Comparison of ENCODE assay signal across 14 cellular contexts in the genomic region with DNA sequence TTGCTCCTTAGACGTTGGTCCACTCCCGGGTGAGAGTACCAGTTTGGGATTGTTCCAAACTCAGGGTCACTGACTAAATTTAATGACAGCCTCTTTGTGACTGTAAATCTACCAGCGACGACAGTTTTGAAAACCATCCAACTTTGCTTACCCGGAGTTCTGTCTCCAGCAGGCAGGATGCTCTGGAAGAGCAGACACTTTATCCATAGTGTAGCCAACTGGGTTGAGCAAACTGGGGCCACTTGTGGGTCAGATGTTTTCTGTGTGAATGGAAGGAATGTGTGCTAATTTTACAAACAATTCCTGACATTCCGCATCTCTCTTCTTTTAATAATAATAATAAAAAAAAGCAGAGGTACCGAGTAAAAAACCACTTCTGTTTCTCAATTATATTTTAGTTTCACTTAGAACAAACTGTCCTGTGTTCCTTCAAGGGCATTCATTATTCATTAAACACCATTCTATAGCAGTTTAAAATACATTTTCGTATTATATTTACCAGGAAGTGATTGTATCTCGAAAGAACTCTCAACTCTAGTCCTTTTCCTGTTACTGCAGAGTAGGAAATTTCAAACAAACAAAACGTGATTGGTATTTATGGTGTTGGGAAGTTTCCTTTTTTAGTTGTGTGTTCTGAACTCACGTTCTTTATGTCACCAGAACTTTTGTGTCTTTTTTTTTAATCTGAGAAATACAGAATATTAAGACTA.
DNase-seq lines count a peak whose midpoint lies in the region; ATAC-seq and TF ChIP-seq lines count a peak whose summit lies in the region.
"Had no signal": no experiment of that assay in that cellular context is flagged by ENCODE, and none has a peak within 500 bp of the region (broad histone marks: within the 10 kb centered on the region; RNA-seq: fewer than 3 reads in every experiment).

No MANE protein-coding gene starts in this region.

- H3K4me3 ChIP-seq in breast epithelium (peak overlapping the region in 1 of 3 donors; percentile 13), RWPE2 (ENCODE audit: severe bottlenecking) (no peak overlapping the region), upper lobe of right lung (peak overlapping the region; percentile 30), endodermal cell (ENCODE audit: low read length) (no peak overlapping the region)
- H3K4me3 ChIP-seq: BLaER1 had no signal

- intact Hi-C loops in MCF 10A (cut with micrococcal nuclease) = no loop called here
- intact Hi-C loops in breast epithelium (cut with DNase I; ENCODE audit: low total_unique reads) = no loop called here
- intact Hi-C loops in upper lobe of right lung (cut with DNase I) = no loop called here
- intact Hi-C loops in activated CD4-positive, alpha-beta T cell treated with anti-CD3 and anti-CD28 coated beads for 36 hours (cut with DNase I, micrococcal nuclease) = no loop called here

- no peak for TF ChIP-seq POLR2A in breast epithelium (IDR thresholded peaks at IDR 0.05)

- H3K4me1 ChIP-seq in breast epithelium (no peaks in the 10 kb centered on the region), RWPE2 (ENCODE audit: insufficient read depth, poor library complexity, severe bottlenecking) (peaks cover 5% of the 10 kb centered on the region), upper lobe of right lung (peaks cover 4% of the 10 kb centered on the region), endodermal cell (ENCODE audit: control insufficient read depth, insufficient read depth, low read length) (no peaks in the 10 kb centered on the region)
- H3K4me1 ChIP-seq: BLaER1 had no signal

- H3K27ac ChIP-seq in breast epithelium = no peak overlapping the region
- peak overlapping the region; percentile 14 for H3K27ac ChIP-seq in RWPE2 (ENCODE audit: poor library complexity, severe bottlenecking)
- H3K27ac ChIP-seq in upper lobe of right lung = no peak overlapping the region
- no peak overlapping the region for H3K27ac ChIP-seq in endodermal cell (ENCODE audit: low read depth, low read length)
- H3K27ac ChIP-seq: BLaER1 had no signal

- no peak for ATAC-seq in RWPE2 (ENCODE audit: low read depth)
- ATAC-seq in upper lobe of right lung = no peak
- no peak for ATAC-seq in HG02870 (IDR thresholded peaks at IDR 0.05; ENCODE audit: unreplicated experiment)
- no peak for ATAC-seq in activated CD4-positive, alpha-beta T cell treated with anti-CD3 and anti-CD28 coated beads for 36 hours
- ATAC-seq: activated naive CD8-positive, alpha-beta T cell treated with anti-CD3 and anti-CD28 coated beads, Interleukin-2, amount 50 U/mL, for 24 hours had no signal

- TF ChIP-seq CTCF in MCF 10A (IDR thresholded peaks at IDR 0.05; ENCODE audit: unreplicated experiment) (no peak), breast epithelium (IDR thresholded peaks at IDR 0.05) (no peak), RWPE2 (IDR thresholded peaks at IDR 0.05; ENCODE audit: poor library complexity, severe bottlenecking) (no peak), upper lobe of right lung (IDR thresholded peaks at IDR 0.05) (no peak), endodermal cell (conservative IDR thresholded peaks at IDR 0.05) (no peak)

- H3K36me3 ChIP-seq in breast epithelium (no peaks in the 10 kb centered on the region), RWPE2 (ENCODE audit: low read depth) (no peaks in the 10 kb centered on the region), upper lobe of right lung (no peaks in the 10 kb centered on the region), endodermal cell (ENCODE audit: control insufficient read depth, insufficient read depth, low read length) (no peaks in the 10 kb centered on the region)
- H3K36me3 ChIP-seq: BLaER1 had no signal

- H3K27me3 Mint-ChIP-seq in MCF 10A (ENCODE audit: insufficient read depth, unreplicated experiment) (no peaks in the 10 kb centered on the region), endodermal cell (ENCODE audit: insufficient read depth) (peaks cover 1% of the 10 kb centered on the region)
- H3K27me3 Mint-ChIP-seq in activated CD4-positive, alpha-beta T cell treated with anti-CD3 and anti-CD28 coated beads for 36 hours = peaks cover 3% of the 10 kb centered on the region

- H3K9me3 ChIP-seq in breast epithelium (no peaks in the 10 kb centered on the region), RWPE2 (ENCODE audit: severe bottlenecking) (no peaks in the 10 kb centered on the region), upper lobe of right lung (no peaks in the 10 kb centered on the region), endodermal cell (ENCODE audit: control insufficient read depth, low read length) (no peaks in the 10 kb centered on the region)
- H3K9me3 ChIP-seq: BLaER1 had no signal

- BruUV-seq in MCF 10A (replicated peaks; lab: Mats Ljungman, UMichigan) = no TSS peak

- H3K27me3 ChIP-seq in breast epithelium = no peaks in the 10 kb centered on the region
- no peaks in the 10 kb centered on the region for H3K27me3 ChIP-seq in RWPE2 (ENCODE audit: insufficient read depth, poor library complexity, severe bottlenecking)
- no peaks in the 10 kb centered on the region for H3K27me3 ChIP-seq in upper lobe of right lung
- no peaks in the 10 kb centered on the region for H3K27me3 ChIP-seq in endodermal cell (ENCODE audit: control insufficient read depth, insufficient read depth, low read length, poor library complexity, severe bottlenecking)
- H3K27me3 ChIP-seq: BLaER1 had no signal

- H3K4me1 Mint-ChIP-seq in MCF 10A (ENCODE audit: insufficient read depth, unreplicated experiment) (peaks cover 10% of the 10 kb centered on the region), endodermal cell (peaks cover 8% of the 10 kb centered on the region)
- no peaks in the 10 kb centered on the region for H3K4me1 Mint-ChIP-seq in activated CD4-positive, alpha-beta T cell treated with anti-CD3 and anti-CD28 coated beads for 36 hours
- H3K4me1 Mint-ChIP-seq: activated naive CD8-positive, alpha-beta T cell treated with anti-CD3 and anti-CD28 coated beads, Interleukin-2, amount 50 U/mL, for 24 hours had no signal

- H3K27ac Mint-ChIP-seq in MCF 10A (ENCODE audit: low read depth, unreplicated experiment) (peak overlapping the region; percentile 24), endodermal cell (no peak overlapping the region)
- no peak overlapping the region for H3K27ac Mint-ChIP-seq in activated CD4-positive, alpha-beta T cell treated with anti-CD3 and anti-CD28 coated beads for 36 hours
- H3K27ac Mint-ChIP-seq: activated naive CD8-positive, alpha-beta T cell treated with anti-CD3 and anti-CD28 coated beads, Interleukin-2, amount 50 U/mL, for 24 hours; progenitor cell of endocrine pancreas had no signal

- H3K4me3 Mint-ChIP-seq in MCF 10A (ENCODE audit: unreplicated experiment) (no peak overlapping the region), endodermal cell (no peak overlapping the region)
- H3K4me3 Mint-ChIP-seq in activated CD4-positive, alpha-beta T cell treated with anti-CD3 and anti-CD28 coated beads for 36 hours = no peak overlapping the region
- H3K4me3 Mint-ChIP-seq: activated naive CD8-positive, alpha-beta T cell treated with anti-CD3 and anti-CD28 coated beads, Interleukin-2, amount 50 U/mL, for 24 hours had no signal

- CTCF ChIA-PET in MCF 10A (lab: Yijun Ruan, JAX) = no interaction called here
- CTCF ChIA-PET in activated CD4-positive, alpha-beta T cell treated with anti-CD3 and anti-CD28 coated beads for 36 hours (lab: Charles Lee) = no interaction called here

- H3K9me3 Mint-ChIP-seq in MCF 10A (ENCODE audit: unreplicated experiment) (no peaks in the 10 kb centered on the region), endodermal cell (no peaks in the 10 kb centered on the region)
- peaks cover 3% of the 10 kb centered on the region for H3K9me3 Mint-ChIP-seq in activated CD4-positive, alpha-beta T cell treated with anti-CD3 and anti-CD28 coated beads for 36 hours (ENCODE audit: low read depth)

- POLR2A ChIA-PET in MCF 10A (lab: Yijun Ruan, JAX) = interaction anchor here (1.6 kb wide), 1 partner anchor 12 kb away, joined by 3 read pairs; no protein-coding TSS in a partner anchor
- POLR2A ChIA-PET in activated CD4-positive, alpha-beta T cell treated with anti-CD3 and anti-CD28 coated beads for 36 hours (lab: Charles Lee) = no interaction called here

- H3K36me3 Mint-ChIP-seq in MCF 10A (ENCODE audit: insufficient read depth, unreplicated experiment) (no peaks in the 10 kb centered on the region), endodermal cell (ENCODE audit: low read depth) (no peaks in the 10 kb centered on the region)
- no peaks in the 10 kb centered on the region for H3K36me3 Mint-ChIP-seq in activated CD4-positive, alpha-beta T cell treated with anti-CD3 and anti-CD28 coated beads for 36 hours (ENCODE audit: low read depth)

- WGBS in endodermal cell (ENCODE audit: insufficient coverage in 1 of 2, insufficient read length in 1 of 2), 2 experiments = 59 to 76% methylated on average over 5 to 10 of the region's 11 CpGs

- no peak overlapping the region for H3K9ac ChIP-seq in endodermal cell (ENCODE audit: extremely low read depth, low read length, poor library complexity, severe bottlenecking)
- H3K9ac ChIP-seq: BLaER1 had no signal

- DNase-seq in MCF 10A (ENCODE audit: unreplicated experiment) (peak; percentile 9), breast epithelium (ENCODE audit: low spot score in 2 of 2) (no peak), RWPE2 (ENCODE audit: low spot score) (no peak), globus pallidus (ENCODE audit: low spot score) (peak; percentile 24), upper lobe of right lung (no peak), endodermal cell (no peak)
- DNase-seq in activated CD4-positive, alpha-beta T cell treated with anti-CD3 and anti-CD28 coated beads for 36 hours = no peak
- DNase-seq: activated CD4-positive, CD25-positive, alpha-beta regulatory T cell treated with anti-CD3 and anti-CD28 coated beads, Interleukin-2, amount 50 U/mL, for 72 hours; activated naive CD8-positive, alpha-beta T cell treated with anti-CD3 and anti-CD28 coated beads, Interleukin-2, amount 50 U/mL, for 24 hours; GOT3; OCI-M1 had no signal

Comparison
In these comparisons a context has a peak if more than half of its experiments do, and no peak if none do; other contexts are left out.
1. DNase-seq: peak in MCF 10A (single experiment) and globus pallidus (single experiment); none in breast epithelium (0 of 2), RWPE2 (single experiment), upper lobe of right lung (single experiment), endodermal cell (single experiment) and activated CD4-positive, alpha-beta T cell treated with anti-CD3 and anti-CD28 coated beads for 36 hours (single experiment).